ENCODE assay signal across 23 cellular contexts in genomic region chr3:163773136-163773535, GRCh38.
DNase-seq lines count a peak whose midpoint lies in the region; ATAC-seq and TF ChIP-seq lines count a peak whose summit lies in the region.
"Had no signal": no experiment of that assay in that cellular context is flagged by ENCODE, and none has a peak within 500 bp of the region (broad histone marks: within the 10 kb centered on the region; RNA-seq: fewer than 3 reads in every experiment).

No MANE protein-coding gene starts in this region.

- H3K79me2 ChIP-seq in SU-DHL-6 (ENCODE audit: insufficient read depth, low read length) = no peaks in the 10 kb centered on the region

- H3K4me1 Mint-ChIP-seq in osteocyte (ENCODE audit: unreplicated experiment) (peaks cover 16% of the 10 kb centered on the region), type B pancreatic cell (ENCODE audit: unreplicated experiment) (no peaks in the 10 kb centered on the region)
- H3K4me1 Mint-ChIP-seq: CD4-positive, CD25-positive, alpha-beta regulatory T cell; T-cell had no signal

- DNase-seq in ELR (ENCODE audit: low read depth) (peak; percentile 72), HT1080 (ENCODE audit: low read depth) (peak; percentile 78), osteocyte (ENCODE audit: extremely low spot score, unreplicated experiment) (peak; percentile 54), type B pancreatic cell (ENCODE audit: extremely low spot score, unreplicated experiment) (no peak), GF-D8 (lab: John Stamatoyannopoulos, UW) (no peak)
- DNase-seq: CD4-positive, CD25-positive, alpha-beta regulatory T cell; DMS79 treated with DMSO at 0.1 percent for 48 hours; IMR-90; MV-4-11; NCI-H1105 treated with DMSO at 0.1 percent for 48 hours; NCI-H2029 treated with DMSO at 0.1 percent for 48 hours; NCI-H2171; NCI-H345; NCI-H524; NCI-H774; NK-92 treated with Interleukin-12 subunit alpha and Interleukin-12 subunit beta, amount 100 ng/mL, for 24 hours; Peyer's patch; Right ventricle myocardium superior; T-cell had no signal

- H4K20me1 ChIP-seq in SU-DHL-6 (ENCODE audit: low read depth, low read length) = no peaks in the 10 kb centered on the region

- H3K9me3 Mint-ChIP-seq in osteocyte (ENCODE audit: unreplicated experiment) (peaks cover 11% of the 10 kb centered on the region), type B pancreatic cell (no peaks in the 10 kb centered on the region)

- H3K27me3 ChIP-seq in SU-DHL-6 (ENCODE audit: low read length) = no peaks in the 10 kb centered on the region
- H3K27me3 ChIP-seq: Peyer's patch had no signal

- no peak overlapping the region for H3K27ac Mint-ChIP-seq in osteocyte (ENCODE audit: unreplicated experiment)
- no peak overlapping the region for H3K27ac Mint-ChIP-seq in type B pancreatic cell
- H3K27ac Mint-ChIP-seq: CD4-positive, CD25-positive, alpha-beta regulatory T cell; T-cell had no signal

- no peak overlapping the region for H3K4me3 Mint-ChIP-seq in osteocyte (ENCODE audit: unreplicated experiment)
- H3K4me3 Mint-ChIP-seq in type B pancreatic cell = no peak overlapping the region
- H3K4me3 Mint-ChIP-seq: CD4-positive, CD25-positive, alpha-beta regulatory T cell; T-cell had no signal

- no peaks in the 10 kb centered on the region for H3K9me3 ChIP-seq in SU-DHL-6 (ENCODE audit: insufficient read depth, low read length)
- H3K9me3 ChIP-seq: Peyer's patch had no signal

- H3F3A ChIP-seq in SU-DHL-6 (ENCODE audit: insufficient read depth) = peaks cover 16% of the 10 kb centered on the region

- no peak for ATAC-seq in GM21576 (IDR thresholded peaks at IDR 0.05; ENCODE audit: unreplicated experiment)
- ATAC-seq: SK-N-SH treated with all-trans-retinoic acid at 6 μM for 48 hours, T-cell had no signal

- H3K4me3 ChIP-seq in SU-DHL-6 (ENCODE audit: insufficient read depth, low read length, poor library complexity, severe bottlenecking) = no peak overlapping the region
- H3K4me3 ChIP-seq: Peyer's patch had no signal

- H3K9ac ChIP-seq in SU-DHL-6 (ENCODE audit: low read length) = no peak overlapping the region
- H3K9ac ChIP-seq: KMS-11 had no signal

- 0 out of 2 replicates have a peak overlapping the region, but pooled peaks have one; percentile 88 for H3K27ac ChIP-seq in SU-DHL-6 (ENCODE audit: low read depth, low read length)
- H3K27ac ChIP-seq: KMS-11, Peyer's patch had no signal

- H3K27me3 Mint-ChIP-seq in osteocyte (ENCODE audit: unreplicated experiment) (no peaks in the 10 kb centered on the region), type B pancreatic cell (no peaks in the 10 kb centered on the region)
- H3K27me3 Mint-ChIP-seq: CD4-positive, CD25-positive, alpha-beta regulatory T cell; T-cell had no signal

- H3K4me2 ChIP-seq in SU-DHL-6 (ENCODE audit: low read depth, low read length, poor library complexity, severe bottlenecking) = no peak overlapping the region
- H3K4me2 ChIP-seq: KMS-11 had no signal

- H3K9me2 ChIP-seq in SU-DHL-6 (replicated peaks; ENCODE audit: insufficient read depth, low read length) = no peaks in the 10 kb centered on the region

- TF ChIP-seq CTCF in SU-DHL-6 (IDR thresholded peaks at IDR 0.05; ENCODE audit: insufficient read depth, low read length, poor library complexity, severe bottlenecking) = no peak
- no peak for TF ChIP-seq CTCF in osteocyte (IDR thresholded peaks at IDR 0.05)
- TF ChIP-seq CTCF in type B pancreatic cell (conservative IDR thresholded peaks at IDR 0.05) = no peak

- no peak overlapping the region for H2AFZ ChIP-seq in SU-DHL-6 (ENCODE audit: low read depth, low read length, severe bottlenecking)

- H3K36me3 Mint-ChIP-seq in osteocyte (ENCODE audit: unreplicated experiment) = peaks cover 3% of the 10 kb centered on the region
- no peaks in the 10 kb centered on the region for H3K36me3 Mint-ChIP-seq in type B pancreatic cell
- H3K36me3 Mint-ChIP-seq: CD4-positive, CD25-positive, alpha-beta regulatory T cell; T-cell had no signal

- H3K36me3 ChIP-seq in SU-DHL-6 (ENCODE audit: low read length) = peaks cover 5% of the 10 kb centered on the region; the same call in 1 of the 2 replicates
- H3K36me3 ChIP-seq: Peyer's patch had no signal

Comparison
In these comparisons a context has a peak if more than half of its experiments do, and no peak if none do; other contexts are left out.
1. DNase-seq: peak in ELR (single experiment), HT1080 (single experiment) and osteocyte (single experiment); none in type B pancreatic cell (single experiment) and GF-D8 (single experiment).